ENCODE assay signal across 10 cellular contexts in genomic region chr9:5360341-5360740, GRCh38. TPM values are rescaled to one million over a fixed set of nuclear protein-coding genes. Genes with fewer than 3 reads are reported as not detected.
"Had no signal": no experiment of that assay in that cellular context is flagged by ENCODE, and none has a peak within 500 bp of the region (broad histone marks: within the 10 kb centered on the region; RNA-seq: fewer than 3 reads in every experiment).

No MANE protein-coding gene starts in this region.

- H3K4me3 ChIP-seq: GM23338 had no signal

- FAIRE-seq: H1, H54, HTR-8/SVneo had no signal

- H3K4me2 ChIP-seq: GM23338, KMS-11 had no signal

- H3K27ac ChIP-seq: KMS-11 had no signal

- H2AFZ ChIP-seq: GM23338 had no signal

- DNase-seq: H9, HCEC 1CT, IMR-90, KBM-7 had no signal

- H3K9ac ChIP-seq: KMS-11 had no signal

- ATAC-seq: GM23338 had no signal

RNA-seq across cellular contexts. Expression of gene RLN1, which starts 20.7 kb away (rescaled TPM):
- total RNA-seq: HT-29, IMR-90 had no signal
- polyA plus RNA-seq: IMR-90 had no signal

RNA-seq across cellular contexts. Expression of gene RLN2, which starts 55.8 kb away (rescaled TPM):
- total RNA-seq: HT-29, IMR-90 had no signal
- polyA plus RNA-seq: IMR-90 had no signal
